Comparison of ENCODE assay signal across 11 cellular contexts in genomic region chr1:54120698-54121481, GRCh38. TPM values are rescaled to one million over a fixed set of nuclear protein-coding genes. Genes with fewer than 3 reads are reported as not detected.
DNase-seq lines count a peak whose midpoint lies in the region; ATAC-seq, FAIRE-seq and TF ChIP-seq lines count a peak whose summit lies in the region.
"Had no signal": no experiment of that assay in that cellular context is flagged by ENCODE, and none has a peak within 500 bp of the region (broad histone marks: within the 10 kb centered on the region; RNA-seq: fewer than 3 reads in every experiment).

No MANE protein-coding gene starts in this region.

- FAIRE-seq in endothelial cell of umbilical vein (lab: Jason Lieb, UNC) = no peak
- FAIRE-seq: kidney had no signal

- TF ChIP-seq CTCF in endothelial cell of umbilical vein (IDR thresholded peaks at IDR 0.05; ENCODE audit: extremely low read depth in 1 of 2, insufficient read depth in 1 of 2, low read depth in 1 of 2, low read length in 2 of 2) = no peak
- TF ChIP-seq CTCF in osteoblast (IDR thresholded peaks at IDR 0.05; ENCODE audit: extremely low read depth, low read depth, low read length) = no peak

- H3K36me3 ChIP-seq in BLaER1 treated with 17β-estradiol and CSF1 and Interleukin-3, amounts not matched to agents 10 nM and 100 nM = no peaks in the 10 kb centered on the region
- H3K36me3 ChIP-seq in endothelial cell of umbilical vein (ENCODE audit: control insufficient read depth in 2 of 2, extremely low read depth in 1 of 2, insufficient read depth in 2 of 2, low read length in 2 of 2) = no peaks in the 10 kb centered on the region
- H3K36me3 ChIP-seq in osteoblast (ENCODE audit: insufficient read depth, low read length) = no peaks in the 10 kb centered on the region

- H3K9ac ChIP-seq in BLaER1 treated with 17β-estradiol and CSF1 and Interleukin-3, amounts not matched to agents 10 nM and 100 nM = peak overlapping the region in 5 of 11 experiments; percentile 2 to 19 (median 15); a peak in 3 of 22 replicates
- H3K9ac ChIP-seq in endothelial cell of umbilical vein (replicated peaks; ENCODE audit: extremely low read depth, insufficient read depth, low read length) = no peak overlapping the region

- intact Hi-C loops in endothelial cell of umbilical vein (cut with micrococcal nuclease) = loop anchor here (1.0 to 2.0 kb wide), 8 partner anchors 14 to 689 kb away; partner anchors contain the start of genes CYB5RL and MRPL37

- ATAC-seq in HG03457 (IDR thresholded peaks at IDR 0.05; ENCODE audit: unreplicated experiment) (no peak), HG03565 (IDR thresholded peaks at IDR 0.05; ENCODE audit: unreplicated experiment) (no peak)

- peaks cover 0 to 11% (median 0%) of the 10 kb centered on the region in 11 experiments; a peak in 6 of 22 replicates for H3K27me3 ChIP-seq in BLaER1 treated with 17β-estradiol and CSF1 and Interleukin-3, amounts not matched to agents 10 nM and 100 nM
- H3K27me3 ChIP-seq in endothelial cell of umbilical vein (ENCODE audit: control insufficient read depth in 2 of 2, insufficient read depth in 2 of 2, low read length in 2 of 2) (no peaks in the 10 kb centered on the region), osteoblast (ENCODE audit: insufficient read depth, low read length) (no peaks in the 10 kb centered on the region)

- no peaks in the 10 kb centered on the region for H3K9me3 ChIP-seq in BLaER1 treated with 17β-estradiol and CSF1 and Interleukin-3, amounts not matched to agents 10 nM and 100 nM (replicated peaks in 1 of 11)
- no peaks in the 10 kb centered on the region for H3K9me3 ChIP-seq in endothelial cell of umbilical vein (replicated peaks; ENCODE audit: control insufficient read depth, insufficient read depth, low read length)
- H3K9me3 ChIP-seq in osteoblast (ENCODE audit: low read depth, low read length) = no peaks in the 10 kb centered on the region

- H3K27ac ChIP-seq in BLaER1 treated with 17β-estradiol and CSF1 and Interleukin-3, amounts not matched to agents 10 nM and 100 nM = no peak overlapping the region
- H3K27ac ChIP-seq in endothelial cell of umbilical vein (ENCODE audit: insufficient read depth, low read depth, low read length) (no peak overlapping the region), osteoblast (ENCODE audit: low read depth, low read length) (peak overlapping the region; percentile 75)

- no peak for TF ChIP-seq POLR2A in endothelial cell of umbilical vein (IDR thresholded peaks at IDR 0.05; ENCODE audit: low read depth, low read length)

- no peaks in the 10 kb centered on the region; a peak in 1 of 22 replicates for H4K20me1 ChIP-seq in BLaER1 treated with 17β-estradiol and CSF1 and Interleukin-3, amounts not matched to agents 10 nM and 100 nM
- H4K20me1 ChIP-seq in endothelial cell of umbilical vein (replicated peaks; ENCODE audit: control insufficient read depth, extremely low read depth, insufficient read depth, low read length) = no peaks in the 10 kb centered on the region
- H4K20me1 ChIP-seq in osteoblast (ENCODE audit: insufficient read depth, low read length) = no peaks in the 10 kb centered on the region

- no TSS peak for BruUV-seq in endothelial cell of umbilical vein (replicated peaks; lab: Mats Ljungman, UMichigan)

- CTCF ChIA-PET in endothelial cell of umbilical vein (lab: Charles Lee) = interaction anchor here (0.5 to 7.0 kb wide), 66 partner anchors 8 to 460 kb away, joined by 3 to 122 read pairs (median 5); partner anchors contain the start of genes CYB5RL, MRPL37 and SSBP3

- POLR2A ChIA-PET in endothelial cell of umbilical vein (lab: Charles Lee) = no interaction called here

- dilution Hi-C loops in endothelial cell of umbilical vein (cut with MboI; ENCODE audit: extremely low pct_ligation_motif_present, low sequenced_read_pairs) = no loop called here

- DNase-seq in NCI-H69 (lab: John Stamatoyannopoulos, UW) = peak; percentile 8
- no peak for DNase-seq in endothelial cell of umbilical vein (ENCODE audit: low read depth, low spot score)
- DNase-seq in osteoblast (ENCODE audit: insufficient read length, low spot score, missing footprints) = peak; percentile 83
- no peak for DNase-seq in stimulated activated CD4-positive, alpha-beta T cell treated with anti-CD3 and anti-CD28 coated beads, Interleukin-2, amount 100 ng/mL, for 24 hours
- DNase-seq in stimulated activated CD4-positive, alpha-beta T cell treated with anti-CD3 and anti-CD28 coated beads, Interleukin-4, amount 100 ng/mL, for 4 hours = no peak

- peak overlapping the region; percentile 44 to 81 (median 60) for H3K4me2 ChIP-seq in BLaER1 treated with 17β-estradiol and CSF1 and Interleukin-3, amounts not matched to agents 10 nM and 100 nM
- peak overlapping the region; percentile 0 for H3K4me2 ChIP-seq in endothelial cell of umbilical vein (ENCODE audit: insufficient read depth, low read length)
- H3K4me2 ChIP-seq in osteoblast (ENCODE audit: insufficient read depth, low read length) = peak overlapping the region; percentile 88

- no peaks in the 10 kb centered on the region for H3K9me1 ChIP-seq in endothelial cell of umbilical vein (replicated peaks; ENCODE audit: control insufficient read depth, extremely low read depth, insufficient read depth, low read length)

- 0 out of 20 replicates have a peak overlapping the region, but pooled peaks of 1 of the 10 experiments have one; percentile 31 for H3K4me3 ChIP-seq in BLaER1 treated with 17β-estradiol and CSF1 and Interleukin-3, amounts not matched to agents 10 nM and 100 nM
- no peak overlapping the region for H3K4me3 ChIP-seq in endothelial cell of umbilical vein (replicated peaks in 1 of 3; ENCODE audit: insufficient read depth in 1 of 3, low read depth in 1 of 3, low read length in 3 of 3)
- peak overlapping the region; percentile 68 for H3K4me3 ChIP-seq in osteoblast (ENCODE audit: insufficient read depth, low read length)

- no peaks in the 10 kb centered on the region for H3K79me2 ChIP-seq in endothelial cell of umbilical vein (ENCODE audit: control insufficient read depth, insufficient read depth, low read length)
- no peaks in the 10 kb centered on the region for H3K79me2 ChIP-seq in osteoblast (ENCODE audit: insufficient read depth, low read length)

- peak overlapping the region; percentile 57 for H2AFZ ChIP-seq in endothelial cell of umbilical vein (ENCODE audit: low read depth, low read length)
- peak overlapping the region; percentile 91 for H2AFZ ChIP-seq in osteoblast (ENCODE audit: low read length)

- peaks cover 0 to 15% (median 5%) of the 10 kb centered on the region in 10 experiments; a peak in 10 of 20 replicates for H3K4me1 ChIP-seq in BLaER1 treated with 17β-estradiol and CSF1 and Interleukin-3, amounts not matched to agents 10 nM and 100 nM
- H3K4me1 ChIP-seq in endothelial cell of umbilical vein (ENCODE audit: control insufficient read depth, extremely low read depth, insufficient read depth, low read length) (peaks cover 3% of the 10 kb centered on the region), osteoblast (ENCODE audit: insufficient read depth, low read length) (peaks cover 21% of the 10 kb centered on the region)

TF ChIP-seq in endothelial cell of umbilical vein, 7 proteins besides CTCF, POLR2A, EP300 and RAD21:
- TF ChIP-seq JUN (IDR thresholded peaks at IDR 0.05; ENCODE audit: borderline replicate concordance, insufficient read depth, insufficient read length, low read depth) (no peak), EZH2 (IDR thresholded peaks at IDR 0.05; ENCODE audit: borderline replicate concordance, low read depth, low read length, severe bottlenecking) (no peak), MYC (IDR thresholded peaks at IDR 0.05; ENCODE audit: low read depth, low read length) (no peak), FOS (IDR thresholded peaks at IDR 0.05; ENCODE audit: borderline replicate concordance, insufficient read depth, low read length) (no peak), GATA2 (IDR thresholded peaks at IDR 0.05; ENCODE audit: insufficient read depth, insufficient read length, low read depth, low read length) (no peak), POLR2AphosphoS5 (IDR thresholded peaks at IDR 0.05; ENCODE audit: insufficient read depth, low read depth, low read length) (no peak)
- TF ChIP-seq, protein P1, sequence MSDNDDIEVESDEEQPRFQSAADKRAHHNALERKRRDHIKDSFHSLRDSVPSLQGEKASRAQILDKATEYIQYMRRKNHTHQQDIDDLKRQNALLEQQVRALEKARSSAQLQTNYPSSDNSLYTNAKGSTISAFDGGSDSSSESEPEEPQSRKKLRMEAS (IDR thresholded peaks at IDR 0.05; ENCODE audit: insufficient read depth, insufficient read length) = no peak

RNA-seq across cellular contexts. Expression of gene CDCP2, which starts 31.9 kb away (rescaled TPM):
- 0.12 TPM in 1 of 2 replicates, not detected in the other for total RNA-seq in endothelial cell of umbilical vein
- 0.10 TPM in 1 of 2 replicates, not detected in the other for polyA plus RNA-seq in endothelial cell of umbilical vein
- polyA plus RNA-seq in endothelial cell of umbilical vein (2011; cell fraction: cytosol; rRNA removed) = not detected in 2 replicates
- 0.06 TPM in 1 of 2 replicates, not detected in the other for polyA plus RNA-seq in endothelial cell of umbilical vein (2011; cell fraction: nucleus; rRNA removed)
- polyA plus RNA-seq in endothelial cell of umbilical vein (2012) = not detected in 2 replicates
- polyA minus RNA-seq in endothelial cell of umbilical vein = not detected in 2 replicates
- polyA minus RNA-seq in endothelial cell of umbilical vein (2011; cell fraction: cytosol; rRNA and poly(A)+ RNA removed) = not detected
- 0.29 TPM in 1 of 2 replicates, not detected in the other for polyA minus RNA-seq in endothelial cell of umbilical vein (2011; cell fraction: nucleus; rRNA and poly(A)+ RNA removed)
- not detected in 2 replicates for total RNA-seq in osteoblast
- total RNA-seq: pulmonary artery endothelial cell had no signal
- polyA plus RNA-seq: IgD-negative memory B cell had no signal

Comparison
In these comparisons a context has a peak if more than half of its experiments do, and no peak if none do; other contexts are left out.
1. H3K4me2 ChIP-seq: peak in every context shown above with its lines; median percentile 88 in osteoblast; 60 in BLaER1 treated with 17β-estradiol and CSF1 and Interleukin-3, amounts not matched to agents 10 nM and 100 nM; 0 in endothelial cell of umbilical vein.
2. DNase-seq: peak in NCI-H69 (single experiment) and osteoblast (single experiment); none in endothelial cell of umbilical vein (single experiment), stimulated activated CD4-positive, alpha-beta T cell treated with anti-CD3 and anti-CD28 coated beads, Interleukin-2, amount 100 ng/mL, for 24 hours (0 of 2) and stimulated activated CD4-positive, alpha-beta T cell treated with anti-CD3 and anti-CD28 coated beads, Interleukin-4, amount 100 ng/mL, for 4 hours (0 of 2).